In the genomic region with DNA sequence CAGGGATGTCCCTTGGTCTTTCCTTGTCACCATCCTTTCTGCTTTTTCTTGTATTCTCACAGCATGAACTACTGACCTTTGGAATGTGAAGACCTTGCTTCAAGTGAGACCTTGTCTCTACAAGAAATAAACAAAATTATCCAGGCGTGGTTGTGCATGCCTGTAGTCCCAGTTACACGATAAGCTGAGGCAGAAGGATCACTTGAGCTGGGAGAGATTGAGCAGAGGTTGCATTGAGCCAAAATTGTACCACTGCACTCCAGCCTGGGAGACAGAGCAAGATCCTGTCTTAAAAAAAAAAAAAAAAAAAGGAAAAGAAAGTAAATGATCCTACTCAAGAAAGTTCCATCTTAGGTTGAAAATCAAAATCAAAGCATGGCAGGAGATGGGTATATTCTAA, we compare ENCODE assay signal across 9 cellular contexts.
"Had no signal": no experiment of that assay in that cellular context is flagged by ENCODE, and none has a peak within 500 bp of the region (broad histone marks: within the 10 kb centered on the region; RNA-seq: fewer than 3 reads in every experiment).

No MANE protein-coding gene starts in this region.

- H3K4me3 ChIP-seq: GM23248, HAP-1 had no signal

- H3K9me3 ChIP-seq: HAP-1 had no signal

- H2AFZ ChIP-seq: GM23248 had no signal

- DNase-seq: GM23248, GOT3, H7, KBM-7 had no signal

- H3K27ac Mint-ChIP-seq: IgD-negative memory B cell had no signal

- ATAC-seq: HepG2 had no signal

- H3K27ac ChIP-seq: GM23248, HL-60, KMS-11 had no signal

- H3K4me1 ChIP-seq: HAP-1 had no signal

- H3K36me3 ChIP-seq: HAP-1 had no signal

- H3K9ac ChIP-seq: GM23248, KMS-11 had no signal

- H3K9me3 Mint-ChIP-seq: IgD-negative memory B cell had no signal

- H3K4me3 Mint-ChIP-seq: IgD-negative memory B cell had no signal

- H3K4me2 ChIP-seq: KMS-11 had no signal
